Comparison of ENCODE assay signal across 18 cellular contexts in the genomic region with DNA sequence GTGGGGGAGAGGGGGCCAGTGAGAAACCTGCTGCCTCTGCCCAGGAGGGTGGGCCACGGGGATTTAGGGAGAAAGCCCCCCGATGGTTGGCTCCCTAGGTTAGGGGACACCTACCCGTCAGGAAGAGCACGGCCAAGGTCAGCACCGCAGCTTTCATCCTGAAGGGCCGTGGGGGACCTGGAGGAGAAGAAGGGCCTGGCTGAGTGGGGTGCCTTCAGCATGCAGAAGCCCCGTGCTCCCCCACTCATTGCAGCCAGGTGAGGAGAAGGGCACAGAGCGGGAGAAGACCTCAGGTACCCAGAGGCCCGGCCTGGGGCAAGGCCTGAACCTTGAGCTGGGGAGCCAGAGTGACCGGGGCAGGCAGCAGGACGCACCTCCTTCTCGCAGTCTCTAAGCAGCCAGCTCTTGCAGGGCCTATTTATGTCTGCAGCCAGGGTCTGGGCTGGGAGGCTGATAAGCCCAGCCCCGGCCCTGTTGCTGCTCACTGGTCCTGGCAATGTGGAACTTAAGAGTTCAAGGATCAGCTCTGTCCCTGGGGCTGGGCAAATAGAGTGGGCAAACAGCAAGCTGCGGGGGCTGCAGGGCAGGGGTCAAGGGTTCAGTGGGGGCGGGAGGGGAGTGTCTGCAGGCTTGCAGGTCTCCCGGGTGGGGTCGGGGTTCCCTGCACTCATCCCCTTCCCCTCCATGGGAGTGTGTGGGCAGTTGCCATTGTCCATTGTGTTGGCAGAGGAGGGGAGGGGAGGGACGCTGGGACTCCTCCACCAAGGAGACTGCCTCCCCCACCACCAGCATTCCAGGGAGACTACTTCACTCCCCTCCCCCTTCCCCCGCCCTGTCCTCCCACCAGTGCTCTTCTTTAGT. TPM values are rescaled to one million over a fixed set of nuclear protein-coding genes. Genes with fewer than 3 reads are reported as not detected.
DNase-seq lines count a peak whose midpoint lies in the region; ATAC-seq, FAIRE-seq and TF ChIP-seq lines count a peak whose summit lies in the region.
"Had no signal": no experiment of that assay in that cellular context is flagged by ENCODE, and none has a peak within 500 bp of the region (broad histone marks: within the 10 kb centered on the region; RNA-seq: fewer than 3 reads in every experiment).

A gene (minus strand): TSS at position 392 of the 861 bp plus-strand sequence. CDS start 235 bp downstream, at position 157.

- H3K4me2 ChIP-seq in Karpas-422 (ENCODE audit: low read depth, low read length, poor library complexity, severe bottlenecking) = no peak within 1 kb of the TSS

- H3K27me3 ChIP-seq in small intestine (ENCODE audit: control insufficient read depth in 2 of 2, insufficient read depth in 2 of 2, low read length in 2 of 2) = no peaks in the 10 kb centered on the region
- H3K27me3 ChIP-seq in Karpas-422 (ENCODE audit: low read length) = no peaks in the 10 kb centered on the region

- H3K27me3 Mint-ChIP-seq in Calu3 (ENCODE audit: unreplicated experiment) = peaks cover 14% of the 10 kb centered on the region
- H3K27me3 Mint-ChIP-seq: activated naive CD8-positive, alpha-beta T cell treated with anti-CD3 and anti-CD28 coated beads for 36 hours had no signal

- H2AFZ ChIP-seq in Karpas-422 (ENCODE audit: low read length) = no peak within 1 kb of the TSS

- H3K4me3 ChIP-seq in small intestine (ENCODE audit: low read depth in 1 of 2, low read length in 2 of 2) = peak within 1 kb of the TSS in 1 of 2 donors; percentile 53
- no peak within 1 kb of the TSS for H3K4me3 ChIP-seq in Karpas-422 (ENCODE audit: low read length)

- H3K36me3 Mint-ChIP-seq in Calu3 (ENCODE audit: insufficient read depth, unreplicated experiment) = no peaks in the 10 kb centered on the region
- H3K36me3 Mint-ChIP-seq: activated naive CD8-positive, alpha-beta T cell treated with anti-CD3 and anti-CD28 coated beads for 36 hours; stimulated activated naive B cell treated with anti-CD40 and anti-IgM and Interleukin-4, amounts not matched to agents 10 μg/mL and 1 μg/mL and 100 μg/mL, for 72 hours had no signal

- H3K4me1 ChIP-seq in small intestine (ENCODE audit: control insufficient read depth in 2 of 2, insufficient read depth in 1 of 2, low read depth in 1 of 2, low read length in 1 of 2) (peaks cover 0 to 4% of the 10 kb centered on the region in 2 donors), Karpas-422 (ENCODE audit: low read length) (peaks cover 7% of the 10 kb centered on the region)

- peak; percentile 15 for DNase-seq in EH (ENCODE audit: low read depth)
- DNase-seq in amniotic epithelial cell (ENCODE audit: low read depth) = peak; percentile 21
- peak; percentile 94 for DNase-seq in left lobe of liver (ENCODE audit: low spot score)
- peak; percentile 75 for DNase-seq in small intestine
- DNase-seq in Karpas-422 = no peak
- DNase-seq in Calu3 = no peak
- DNase-seq: activated naive CD8-positive, alpha-beta T cell treated with anti-CD3 and anti-CD28 coated beads for 36 hours; C1 segment of cervical spinal cord; GF-D8; NCI-H345; stimulated activated naive B cell treated with anti-CD40 and anti-IgM and Interleukin-4, amounts not matched to agents 10 μg/mL and 1 μg/mL and 100 μg/mL, for 72 hours; T-helper 9 cell had no signal

- H3K4me3 Mint-ChIP-seq in Calu3 (ENCODE audit: low read depth, unreplicated experiment) = no peak within 1 kb of the TSS

- intact Hi-C loops in Calu3 (cut with micrococcal nuclease; ENCODE audit: unreplicated experiment) = loop anchor here (5.0 kb wide), 1 partner anchor 45 kb away; a partner anchor contains a TSS

- H3K27ac Mint-ChIP-seq in Calu3 (ENCODE audit: unreplicated experiment) = no peak within 1 kb of the TSS
- H3K27ac Mint-ChIP-seq: activated naive CD8-positive, alpha-beta T cell treated with anti-CD3 and anti-CD28 coated beads for 36 hours; dendritic cell treated with granulocyte-macrophage colony-stimulating factor and Interleukin-4, amounts not matched to agents 40 ng/mL and 50 ng/mL, for 4 days; stimulated activated naive B cell treated with anti-CD40 and anti-IgM and Interleukin-4, amounts not matched to agents 10 μg/mL and 1 μg/mL and 100 μg/mL, for 72 hours had no signal

- no peaks in the 10 kb centered on the region for H4K20me1 ChIP-seq in Karpas-422 (ENCODE audit: insufficient read depth, low read depth, low read length)

- TF ChIP-seq CTCF in Calu3 (IDR thresholded peaks at IDR 0.05; ENCODE audit: unreplicated experiment) = no peak

- H3K9ac ChIP-seq in Karpas-422 (ENCODE audit: low read length) = no peak within 1 kb of the TSS

- no peaks in the 10 kb centered on the region for H3K79me2 ChIP-seq in Karpas-422 (ENCODE audit: low read length)

- BruUV-seq in Calu3 (replicated peaks; lab: Mats Ljungman, UMichigan) = no TSS peak

- CTCF ChIA-PET in Calu3 (lab: Charles Lee) = no interaction called here

- H3K36me3 ChIP-seq in small intestine (ENCODE audit: control insufficient read depth in 2 of 2, insufficient read depth in 2 of 2, low read length in 2 of 2) (no peaks in the 10 kb centered on the region), Karpas-422 (ENCODE audit: insufficient read depth, low read length) (no peaks in the 10 kb centered on the region)

- no peaks in the 10 kb centered on the region for H3K9me3 Mint-ChIP-seq in Calu3 (ENCODE audit: low read depth, unreplicated experiment)
- H3K9me3 Mint-ChIP-seq: activated naive CD8-positive, alpha-beta T cell treated with anti-CD3 and anti-CD28 coated beads for 36 hours; dendritic cell treated with granulocyte-macrophage colony-stimulating factor and Interleukin-4, amounts not matched to agents 40 ng/mL and 50 ng/mL, for 4 days; stimulated activated naive B cell treated with anti-CD40 and anti-IgM and Interleukin-4, amounts not matched to agents 10 μg/mL and 1 μg/mL and 100 μg/mL, for 72 hours had no signal

- 46 to 70% (median 56%) methylated on average over 16 to 19 of the region's 19 CpGs for WGBS in small intestine, 3 donors

- no peak for FAIRE-seq in small intestine (lab: Jason Lieb, UNC)
- FAIRE-seq: keratinocyte, RCC 7860 had no signal

- H3K9me3 ChIP-seq in small intestine (ENCODE audit: control insufficient read depth, low read depth) = no peaks in the 10 kb centered on the region
- no peaks in the 10 kb centered on the region for H3K9me3 ChIP-seq in Karpas-422 (ENCODE audit: low read length)

- H3K27ac ChIP-seq in small intestine (ENCODE audit: low read depth in 1 of 2, low read length in 1 of 2) (peak within 1 kb of the TSS; percentile 75 to 94), Karpas-422 (ENCODE audit: low read length) (no peak within 1 kb of the TSS)

- ATAC-seq in left lobe of liver (peak; percentile 36), GM18502 (IDR thresholded peaks at IDR 0.05; ENCODE audit: poor library complexity, unreplicated experiment) (no peak), HG03565 (IDR thresholded peaks at IDR 0.05; ENCODE audit: unreplicated experiment) (no peak)
- ATAC-seq: stimulated activated naive B cell treated with anti-CD40 and anti-IgM and Interleukin-4, amounts not matched to agents 10 μg/mL and 1 μg/mL and 100 μg/mL, for 72 hours had no signal

- no peaks in the 10 kb centered on the region for H3K9me2 ChIP-seq in Karpas-422 (replicated peaks; ENCODE audit: insufficient read depth, low read length)

- no peaks in the 10 kb centered on the region for H3K4me1 Mint-ChIP-seq in Calu3 (ENCODE audit: low read depth, unreplicated experiment)

RNA-seq across cellular contexts. Expression of the gene that starts here (rescaled TPM):
- total RNA-seq in left lobe of liver (9,787 TPM), Calu3 (2022) (not detected in 2 replicates)
- over 10,000 TPM in 2 of 3 donors, 10 to 100 TPM in 1; 62.3 to 22,236 (median 10,383) TPM for polyA plus RNA-seq in small intestine
- total RNA-seq in Karpas-422 (2014; rRNA removed; shearing (Covaris generic); ENCODE audit: low replicate concordance) = not detected in 2 replicates
- total RNA-seq: fibroblast of villous mesenchyme had no signal
- polyA plus RNA-seq: keratinocyte had no signal

Comparison
In these comparisons a context has a peak if more than half of its experiments do, and no peak if none do; other contexts are left out.
1. RNA of the gene that starts here (total RNA-seq): 9,787 TPM in left lobe of liver (single experiment); not detected in Karpas-422 and not detected in Calu3; every median in the first group is over 1,000 times any median in the second.
2. DNase-seq: peak in EH (single experiment), amniotic epithelial cell (single experiment), left lobe of liver (single experiment) and small intestine (single experiment); none in Karpas-422 (single experiment) and Calu3 (single experiment).